8 cellular contexts compared by ENCODE assay signal in the genomic region with DNA sequence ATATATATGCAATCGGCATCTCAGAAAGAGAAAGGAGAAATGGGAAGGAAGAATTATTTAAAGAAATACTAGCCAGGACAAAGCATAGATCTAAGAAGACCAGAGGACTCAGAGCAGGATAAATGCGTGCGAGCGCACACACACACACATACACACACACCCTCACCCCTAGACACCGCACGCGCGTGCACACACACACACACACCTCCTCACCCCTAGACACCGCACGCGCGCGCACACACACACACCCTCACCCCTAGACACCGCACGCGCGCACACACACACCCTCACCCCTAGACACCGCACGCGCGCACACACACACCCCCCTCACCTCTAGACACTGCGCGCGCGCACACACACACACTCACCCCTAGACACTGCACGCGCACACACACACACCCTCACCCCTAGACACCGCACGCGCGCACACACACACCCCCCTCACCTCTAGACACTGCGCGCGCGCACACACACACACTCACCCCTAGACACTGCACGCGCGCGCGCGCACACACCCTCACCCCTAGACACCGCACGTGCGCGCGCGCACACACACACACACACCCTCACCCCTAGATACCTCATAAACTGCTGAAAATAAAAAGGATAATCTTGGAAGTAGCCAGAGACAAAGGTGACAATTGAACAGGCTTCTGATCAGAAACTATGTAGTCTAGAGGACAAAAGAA. TPM values are rescaled to one million over a fixed set of nuclear protein-coding genes. Genes with fewer than 3 reads are reported as not detected.
DNase-seq lines count a peak whose midpoint lies in the region; ATAC-seq and TF ChIP-seq lines count a peak whose summit lies in the region.
"Not testable (repeated sequence)": the region's sequence is repeated elsewhere in the genome, so short reads cannot be mapped to it uniquely, and the experiment has no call there.

No MANE protein-coding gene starts in this region.

- H3K9me3 Mint-ChIP-seq in CD14-positive monocyte (peaks cover 7 to 13% (median 10%) of the 10 kb centered on the region in 7 donors), chondrocyte (ENCODE audit: low read depth) (peaks cover 22% of the 10 kb centered on the region)
- H3K9me3 Mint-ChIP-seq in activated CD4-positive, alpha-beta memory T cell treated with anti-CD3 and anti-CD28 coated beads for 36 hours: peaks cover 22% of the 10 kb centered on the region
- H3K9me3 Mint-ChIP-seq in activated T-helper 17 cell treated with anti-CD3 and anti-CD28 coated beads, Interleukin-2, amount 50 U/mL, for 72 hours; stimulated activated effector memory CD8-positive, alpha-beta T cell treated with anti-CD3 and anti-CD28 coated beads, Interleukin-12 subunit alpha, Interleukin-12 subunit beta, amount 100 ng/mL, for 72 hours: not testable (repeated sequence)
- peaks cover 21% of the 10 kb centered on the region for H3K9me3 Mint-ChIP-seq in activated naive CD8-positive, alpha-beta T cell treated with anti-CD3 and anti-CD28 coated beads, Interleukin-2, amount 50 U/mL, for 24 hours

- intact Hi-C loops in CD14-positive monocyte (cut with micrococcal nuclease); activated CD4-positive, alpha-beta memory T cell treated with anti-CD3 and anti-CD28 coated beads for 36 hours (cut with micrococcal nuclease): not testable (repeated sequence)

- TF ChIP-seq CTCF in CD14-positive monocyte (IDR thresholded peaks at IDR 0.05); chondrocyte (IDR thresholded peaks at IDR 0.05): not testable (repeated sequence)

- POLR2A ChIA-PET in activated CD4-positive, alpha-beta memory T cell treated with anti-CD3 and anti-CD28 coated beads for 36 hours (lab: Charles Lee): not testable (repeated sequence)

- not testable (repeated sequence) for H3K36me3 Mint-ChIP-seq in CD14-positive monocyte; activated naive CD8-positive, alpha-beta T cell treated with anti-CD3 and anti-CD28 coated beads, Interleukin-2, amount 50 U/mL, for 24 hours (ENCODE audit: low read depth); chondrocyte (ENCODE audit: low read depth); stimulated activated effector memory CD8-positive, alpha-beta T cell treated with anti-CD3 and anti-CD28 coated beads, Interleukin-12 subunit alpha, Interleukin-12 subunit beta, amount 100 ng/mL, for 72 hours
- peaks cover 18% of the 10 kb centered on the region for H3K36me3 Mint-ChIP-seq in activated CD4-positive, alpha-beta memory T cell treated with anti-CD3 and anti-CD28 coated beads for 36 hours
- H3K36me3 Mint-ChIP-seq in activated T-helper 17 cell treated with anti-CD3 and anti-CD28 coated beads, Interleukin-2, amount 50 U/mL, for 72 hours (ENCODE audit: low read depth): peaks cover 61% of the 10 kb centered on the region

- DNase-seq in CD14-positive monocyte (ENCODE audit: low spot score); activated CD4-positive, alpha-beta memory T cell treated with anti-CD3 and anti-CD28 coated beads for 36 hours; activated naive CD8-positive, alpha-beta T cell treated with anti-CD3 and anti-CD28 coated beads, Interleukin-2, amount 50 U/mL, for 24 hours; left lobe of liver (ENCODE audit: low spot score); stimulated activated effector memory CD8-positive, alpha-beta T cell treated with anti-CD3 and anti-CD28 coated beads, Interleukin-12 subunit alpha, Interleukin-12 subunit beta, amount 100 ng/mL, for 72 hours (ENCODE audit: low spot score in 2 of 2): not testable (repeated sequence)
- DNase-seq in NCI-H69 (lab: John Stamatoyannopoulos, UW) (peak; percentile 68), chondrocyte (ENCODE audit: low spot score) (peak; percentile 52)

- H3K4me1 Mint-ChIP-seq in CD14-positive monocyte: peaks cover 12% of the 10 kb centered on the region
- H3K4me1 Mint-ChIP-seq in activated CD4-positive, alpha-beta memory T cell treated with anti-CD3 and anti-CD28 coated beads for 36 hours (ENCODE audit: low read depth); activated naive CD8-positive, alpha-beta T cell treated with anti-CD3 and anti-CD28 coated beads, Interleukin-2, amount 50 U/mL, for 24 hours; chondrocyte (ENCODE audit: low read depth); stimulated activated effector memory CD8-positive, alpha-beta T cell treated with anti-CD3 and anti-CD28 coated beads, Interleukin-12 subunit alpha, Interleukin-12 subunit beta, amount 100 ng/mL, for 72 hours: not testable (repeated sequence)
- peaks cover 11% of the 10 kb centered on the region for H3K4me1 Mint-ChIP-seq in activated T-helper 17 cell treated with anti-CD3 and anti-CD28 coated beads, Interleukin-2, amount 50 U/mL, for 72 hours

- H3K4me3 Mint-ChIP-seq in CD14-positive monocyte: peak overlapping the region; percentile 51 to 61
- peak overlapping the region; percentile 31 for H3K4me3 Mint-ChIP-seq in activated CD4-positive, alpha-beta memory T cell treated with anti-CD3 and anti-CD28 coated beads for 36 hours
- peak overlapping the region; percentile 56 for H3K4me3 Mint-ChIP-seq in activated T-helper 17 cell treated with anti-CD3 and anti-CD28 coated beads, Interleukin-2, amount 50 U/mL, for 72 hours
- peak overlapping the region; percentile 21 for H3K4me3 Mint-ChIP-seq in activated naive CD8-positive, alpha-beta T cell treated with anti-CD3 and anti-CD28 coated beads, Interleukin-2, amount 50 U/mL, for 24 hours
- H3K4me3 Mint-ChIP-seq in chondrocyte (ENCODE audit: unreplicated experiment): not testable (repeated sequence)
- H3K4me3 Mint-ChIP-seq in stimulated activated effector memory CD8-positive, alpha-beta T cell treated with anti-CD3 and anti-CD28 coated beads, Interleukin-12 subunit alpha, Interleukin-12 subunit beta, amount 100 ng/mL, for 72 hours: peak overlapping the region; percentile 29

- CTCF ChIA-PET in activated CD4-positive, alpha-beta memory T cell treated with anti-CD3 and anti-CD28 coated beads for 36 hours (lab: Charles Lee): not testable (repeated sequence)

- not testable (repeated sequence) for H3K27me3 Mint-ChIP-seq in CD14-positive monocyte (ENCODE audit: low read depth in 3 of 3); activated CD4-positive, alpha-beta memory T cell treated with anti-CD3 and anti-CD28 coated beads for 36 hours; activated T-helper 17 cell treated with anti-CD3 and anti-CD28 coated beads, Interleukin-2, amount 50 U/mL, for 72 hours; chondrocyte (ENCODE audit: low read depth)
- peaks cover 14% of the 10 kb centered on the region for H3K27me3 Mint-ChIP-seq in activated naive CD8-positive, alpha-beta T cell treated with anti-CD3 and anti-CD28 coated beads, Interleukin-2, amount 50 U/mL, for 24 hours

- ATAC-seq in activated T-helper 17 cell treated with anti-CD3 and anti-CD28 coated beads, Interleukin-2, amount 50 U/mL, for 72 hours (replicated peaks): peak; percentile 32
- ATAC-seq in activated naive CD8-positive, alpha-beta T cell treated with anti-CD3 and anti-CD28 coated beads, Interleukin-2, amount 50 U/mL, for 24 hours; stimulated activated effector memory CD8-positive, alpha-beta T cell treated with anti-CD3 and anti-CD28 coated beads, Interleukin-12 subunit alpha, Interleukin-12 subunit beta, amount 100 ng/mL, for 72 hours: not testable (repeated sequence)
- ATAC-seq in left lobe of liver: peak; percentile 26

- H3K27ac Mint-ChIP-seq in CD14-positive monocyte; activated CD4-positive, alpha-beta memory T cell treated with anti-CD3 and anti-CD28 coated beads for 36 hours; activated T-helper 17 cell treated with anti-CD3 and anti-CD28 coated beads, Interleukin-2, amount 50 U/mL, for 72 hours; activated naive CD8-positive, alpha-beta T cell treated with anti-CD3 and anti-CD28 coated beads, Interleukin-2, amount 50 U/mL, for 24 hours; chondrocyte (ENCODE audit: unreplicated experiment); stimulated activated effector memory CD8-positive, alpha-beta T cell treated with anti-CD3 and anti-CD28 coated beads, Interleukin-12 subunit alpha, Interleukin-12 subunit beta, amount 100 ng/mL, for 72 hours: not testable (repeated sequence)

RNA-seq across cellular contexts. Expression of a gene that starts 44.2 kb away (rescaled TPM):
- polyA plus RNA-seq in CD14-positive monocyte: under 1 TPM in 1 of 2 donors, not detected in 1; 0.08 TPM
- total RNA-seq in activated CD4-positive, alpha-beta memory T cell treated with anti-CD3 and anti-CD28 coated beads for 36 hours: 10 to 100 TPM; 17.0 to 19.2 TPM
- total RNA-seq in activated T-helper 17 cell treated with anti-CD3 and anti-CD28 coated beads, Interleukin-2, amount 50 U/mL, for 72 hours: 10 to 100 TPM in 1 of 2 donors, 1 to 10 TPM in 1; 1.8 to 68.2 TPM
- total RNA-seq in chondrocyte (0.22 TPM in 1 of 3 replicates, not detected in the others), left lobe of liver (0.28 TPM)
